ENCODE assay signal across 1 cellular context in the genomic region with DNA sequence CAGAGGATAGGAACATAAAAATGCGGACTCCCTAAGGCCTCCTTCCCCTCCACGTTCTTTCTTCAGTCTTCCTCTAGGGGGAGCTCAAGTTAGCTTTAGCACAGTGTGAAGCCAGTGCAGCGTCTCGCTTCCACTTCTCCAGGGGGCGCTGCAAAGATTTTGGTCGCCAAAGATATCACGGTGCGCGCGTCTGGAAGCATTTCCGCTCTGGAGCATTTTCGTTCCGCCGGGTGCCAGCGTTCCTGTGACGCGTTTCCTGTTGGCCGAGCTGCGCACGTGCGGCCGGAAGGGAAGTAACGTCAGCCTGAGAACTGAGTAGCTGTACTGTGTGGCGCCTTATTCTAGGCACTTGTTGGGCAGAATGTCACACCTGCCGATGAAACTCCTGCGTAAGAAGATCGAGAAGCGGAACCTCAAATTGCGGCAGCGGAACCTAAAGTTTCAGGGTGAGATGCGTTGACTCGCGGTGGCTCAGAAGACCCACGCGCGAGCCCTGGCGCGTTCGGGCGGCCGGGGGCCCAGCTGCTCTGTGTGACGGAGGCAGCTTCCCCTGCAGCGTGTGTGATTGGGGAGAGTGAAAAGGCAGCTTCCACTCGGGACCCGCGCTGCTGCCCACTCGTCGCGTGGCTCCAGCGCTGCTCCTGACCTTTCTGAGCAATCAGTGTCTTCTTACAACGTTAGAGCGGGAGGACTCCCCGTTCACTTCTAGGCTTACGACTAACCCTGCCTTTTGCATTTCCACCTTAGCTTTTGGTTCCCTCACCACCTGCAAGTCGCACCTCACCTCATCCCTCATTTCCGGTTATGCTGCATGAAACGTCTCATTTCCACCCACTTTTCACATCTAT.
TF ChIP-seq lines count a peak whose summit lies in the region.

TSS of gene DDX18 (plus strand) at position 275 of the 848 bp plus-strand sequence. CDS start at position 362, 87 bp downstream.

TF ChIP-seq in HEK293, 187 proteins besides CTCF, POLR2A, EP300 and RAD21 (continued from another document):
- TF ChIP-seq ZNF777 (tag by site-specific recombination; IDR thresholded peaks at IDR 0.05; ENCODE audit: borderline replicate concordance): no peak
- TF ChIP-seq ZNF558 (tag by site-specific recombination; IDR thresholded peaks at IDR 0.05): 0 out of 2 replicates have a peak, but pooled peaks have one; percentile 33
- no peak for TF ChIP-seq ZNF140 (tag by site-specific recombination; IDR thresholded peaks at IDR 0.05)
- peak; percentile 67 for TF ChIP-seq ZNF654 (tag by site-specific recombination; IDR thresholded peaks at IDR 0.05; ENCODE audit: low read depth)
- TF ChIP-seq, protein P1, sequence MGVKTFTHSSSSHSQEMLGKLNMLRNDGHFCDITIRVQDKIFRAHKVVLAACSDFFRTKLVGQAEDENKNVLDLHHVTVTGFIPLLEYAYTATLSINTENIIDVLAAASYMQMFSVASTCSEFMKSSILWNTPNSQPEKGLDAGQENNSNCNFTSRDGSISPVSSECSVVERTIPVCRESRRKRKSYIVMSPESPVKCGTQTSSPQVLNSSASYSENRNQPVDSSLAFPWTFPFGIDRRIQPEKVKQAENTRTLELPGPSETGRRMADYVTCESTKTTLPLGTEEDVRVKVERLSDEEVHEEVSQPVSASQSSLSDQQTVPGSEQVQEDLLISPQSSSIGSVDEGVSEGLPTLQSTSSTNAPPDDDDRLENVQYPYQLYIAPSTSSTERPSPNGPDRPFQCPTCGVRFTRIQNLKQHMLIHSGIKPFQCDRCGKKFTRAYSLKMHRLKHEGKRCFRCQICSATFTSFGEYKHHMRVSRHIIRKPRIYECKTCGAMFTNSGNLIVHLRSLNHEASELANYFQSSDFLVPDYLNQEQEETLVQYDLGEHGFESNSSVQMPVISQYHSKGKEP (tag by site-specific recombination; IDR thresholded peaks at IDR 0.05): 0 out of 2 replicates have a peak, but pooled peaks have one; percentile 37
- TF ChIP-seq OSR2 (tag by site-specific recombination; IDR thresholded peaks at IDR 0.05): no peak
- peak; percentile 25; the same call in 1 of the 2 replicates for TF ChIP-seq ZNF843 (tag by site-specific recombination; IDR thresholded peaks at IDR 0.05)
- TF ChIP-seq ZNF132 (tag by site-specific recombination; IDR thresholded peaks at IDR 0.05; ENCODE audit: borderline replicate concordance): no peak
- peak; percentile 81 for TF ChIP-seq SP2 (tag by site-specific recombination; IDR thresholded peaks at IDR 0.05)
- peak; percentile 48 for TF ChIP-seq IKZF3 (tag by site-specific recombination; IDR thresholded peaks at IDR 0.05)
- no peak for TF ChIP-seq ZNF155 (tag by site-specific recombination; IDR thresholded peaks at IDR 0.05)
- TF ChIP-seq, protein P2, sequence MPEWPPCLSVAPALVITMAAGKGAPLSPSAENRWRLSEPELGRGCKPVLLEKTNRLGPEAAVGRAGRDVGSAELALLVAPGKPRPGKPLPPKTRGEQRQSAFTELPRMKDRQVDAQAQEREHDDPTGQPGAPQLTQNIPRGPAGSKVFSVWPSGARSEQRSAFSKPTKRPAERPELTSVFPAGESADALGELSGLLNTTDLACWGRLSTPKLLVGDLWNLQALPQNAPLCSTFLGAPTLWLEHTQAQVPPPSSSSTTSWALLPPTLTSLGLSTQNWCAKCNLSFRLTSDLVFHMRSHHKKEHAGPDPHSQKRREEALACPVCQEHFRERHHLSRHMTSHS (tag by site-specific recombination; IDR thresholded peaks at IDR 0.05): no peak
- TF ChIP-seq ZNF211 (tag by site-specific recombination; IDR thresholded peaks at IDR 0.05; ENCODE audit: low read depth): no peak
- no peak for TF ChIP-seq MYNN (tag by site-specific recombination; IDR thresholded peaks at IDR 0.05; ENCODE audit: borderline replicate concordance)
- peak; percentile 63; the same call in 1 of the 2 replicates for TF ChIP-seq ZNF324 (tag by site-specific recombination; IDR thresholded peaks at IDR 0.05)
- no peak for TF ChIP-seq ZNF175 (tag by site-specific recombination; IDR thresholded peaks at IDR 0.05)
- TF ChIP-seq, protein P3, sequence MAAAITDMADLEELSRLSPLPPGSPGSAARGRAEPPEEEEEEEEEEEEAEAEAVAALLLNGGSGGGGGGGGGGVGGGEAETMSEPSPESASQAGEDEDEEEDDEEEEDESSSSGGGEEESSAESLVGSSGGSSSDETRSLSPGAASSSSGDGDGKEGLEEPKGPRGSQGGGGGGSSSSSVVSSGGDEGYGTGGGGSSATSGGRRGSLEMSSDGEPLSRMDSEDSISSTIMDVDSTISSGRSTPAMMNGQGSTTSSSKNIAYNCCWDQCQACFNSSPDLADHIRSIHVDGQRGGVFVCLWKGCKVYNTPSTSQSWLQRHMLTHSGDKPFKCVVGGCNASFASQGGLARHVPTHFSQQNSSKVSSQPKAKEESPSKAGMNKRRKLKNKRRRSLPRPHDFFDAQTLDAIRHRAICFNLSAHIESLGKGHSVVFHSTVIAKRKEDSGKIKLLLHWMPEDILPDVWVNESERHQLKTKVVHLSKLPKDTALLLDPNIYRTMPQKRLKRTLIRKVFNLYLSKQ (tag by site-specific recombination; IDR thresholded peaks at IDR 0.05; ENCODE audit: borderline replicate concordance): no peak
- TF ChIP-seq ZNF510 (tag by site-specific recombination; IDR thresholded peaks at IDR 0.05; ENCODE audit: insufficient replicate concordance): no peak
- TF ChIP-seq ZNF223 (tag by site-specific recombination; IDR thresholded peaks at IDR 0.05): no peak
- TF ChIP-seq ZNF610 (tag by site-specific recombination; IDR thresholded peaks at IDR 0.05; ENCODE audit: borderline replicate concordance): no peak
- peak; percentile 97 for TF ChIP-seq ZBTB8A (tag by site-specific recombination; IDR thresholded peaks at IDR 0.05)
- TF ChIP-seq ZNF48 (tag by site-specific recombination; IDR thresholded peaks at IDR 0.05): no peak
- no peak for TF ChIP-seq ZNF830 (tag by site-specific recombination; IDR thresholded peaks at IDR 0.05; ENCODE audit: low read depth)
- TF ChIP-seq ZNF560 (tag by site-specific recombination; IDR thresholded peaks at IDR 0.05; ENCODE audit: borderline replicate concordance): no peak
- no peak for TF ChIP-seq GLI2 (tag by site-specific recombination; IDR thresholded peaks at IDR 0.05; ENCODE audit: borderline replicate concordance, low read depth)
- TF ChIP-seq ZNF37A (tag by site-specific recombination; IDR thresholded peaks at IDR 0.05): no peak
- no peak for TF ChIP-seq ZFP41 (tag by site-specific recombination; IDR thresholded peaks at IDR 0.05; ENCODE audit: borderline replicate concordance)
